Comparison of ENCODE assay signal across 15 cellular contexts in the genomic region with DNA sequence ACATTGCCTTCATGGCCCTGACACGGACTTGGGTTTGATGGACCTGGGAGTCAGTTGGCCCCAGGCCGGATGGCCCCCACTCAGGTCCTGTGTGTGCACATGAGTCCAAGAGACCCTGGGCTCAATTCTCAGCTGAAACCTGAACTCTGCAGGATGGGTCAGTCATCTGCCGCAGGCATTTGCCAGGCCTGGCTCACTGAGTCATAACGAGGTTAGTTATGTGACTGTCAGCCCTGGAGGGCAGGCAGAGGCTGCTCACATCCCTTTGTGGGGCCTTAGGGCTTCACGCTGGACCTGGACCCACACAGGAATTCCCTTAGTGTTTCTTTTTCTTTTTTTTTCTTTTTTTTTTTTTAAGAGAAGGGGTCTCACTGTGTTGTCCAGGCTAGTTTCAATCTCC. TPM values are rescaled to one million over a fixed set of nuclear protein-coding genes. Genes with fewer than 3 reads are reported as not detected.
DNase-seq lines count a peak whose midpoint lies in the region; ATAC-seq and TF ChIP-seq lines count a peak whose summit lies in the region.
"Had no signal": no experiment of that assay in that cellular context is flagged by ENCODE, and none has a peak within 500 bp of the region (broad histone marks: within the 10 kb centered on the region; RNA-seq: fewer than 3 reads in every experiment).

No MANE protein-coding gene starts in this region.

- H3K4me3 Mint-ChIP-seq in chondrocyte (ENCODE audit: unreplicated experiment) = no peak overlapping the region
- H3K4me3 Mint-ChIP-seq: activated naive CD4-positive, alpha-beta T cell treated with anti-CD3 and anti-CD28 coated beads for 36 hours; effector memory CD8-positive, alpha-beta T cell had no signal

- no peaks in the 10 kb centered on the region for H3K27me3 Mint-ChIP-seq in chondrocyte (ENCODE audit: low read depth)

- H3K27me3 ChIP-seq in lung (ENCODE audit: control insufficient read depth, insufficient read depth) = no peaks in the 10 kb centered on the region

- no peaks in the 10 kb centered on the region for H3K9me3 ChIP-seq in lung (ENCODE audit: control insufficient read depth in 2 of 2, insufficient read depth in 1 of 2, low read length in 1 of 2)

- H3K27ac Mint-ChIP-seq in chondrocyte (ENCODE audit: unreplicated experiment) = no peak overlapping the region
- H3K27ac Mint-ChIP-seq: activated naive CD4-positive, alpha-beta T cell treated with anti-CD3 and anti-CD28 coated beads for 36 hours; effector memory CD8-positive, alpha-beta T cell had no signal

- 95 to 97% methylated on average over 5 of the region's 5 CpGs for WGBS in lung, 2 donors

- peaks cover 18% of the 10 kb centered on the region for H3K4me1 Mint-ChIP-seq in chondrocyte (ENCODE audit: low read depth)

- H3K36me3 Mint-ChIP-seq in chondrocyte (ENCODE audit: low read depth) = no peaks in the 10 kb centered on the region

- no peak overlapping the region for H3K27ac ChIP-seq in lung (ENCODE audit: low read depth in 1 of 2, low read length in 1 of 2)

- no peaks in the 10 kb centered on the region for H3K36me3 ChIP-seq in lung (ENCODE audit: control insufficient read depth in 2 of 2, insufficient read depth in 2 of 2, low read length in 2 of 2)

- DNase-seq in AG08396 (ENCODE audit: low spot score) (peak; percentile 52), HPDE6-E6E7 (ENCODE audit: extremely low spot score) (peak; percentile 63), astrocyte of the hippocampus (ENCODE audit: low read depth, low spot score) (peak; percentile 32), lung (ENCODE audit: low spot score) (peak; percentile 26), NCI-H2196 (lab: John Stamatoyannopoulos, UW; ENCODE audit: unreplicated experiment) (no peak), chondrocyte (ENCODE audit: low spot score) (no peak)
- DNase-seq: effector memory CD8-positive, alpha-beta T cell; foreskin melanocyte; KG1; NCI-H1436 treated with DMSO at 0.1 percent for 48 hours; right cardiac atrium; stimulated activated CD4-positive, alpha-beta T cell treated with anti-CD3 and anti-CD28 coated beads, Interleukin-4, amount 100 ng/mL, for 4 hours had no signal

- ATAC-seq in lung (ENCODE audit: insufficient read depth, low FRiP score) (no peak), GM21723 (IDR thresholded peaks at IDR 0.05; ENCODE audit: unreplicated experiment) (no peak), GM21526 (IDR thresholded peaks at IDR 0.05; ENCODE audit: low FRiP score, unreplicated experiment) (no peak)
- ATAC-seq: effector memory CD8-positive, alpha-beta T cell had no signal

- TF ChIP-seq CTCF in lung (IDR thresholded peaks at IDR 0.05; ENCODE audit: control extremely low read depth, extremely low read depth) (no peak), chondrocyte (IDR thresholded peaks at IDR 0.05) (no peak)

- H3K4me3 ChIP-seq in lung = no peak overlapping the region

- no peaks in the 10 kb centered on the region for H3K9me3 Mint-ChIP-seq in chondrocyte (ENCODE audit: low read depth)
- H3K9me3 Mint-ChIP-seq: activated naive CD4-positive, alpha-beta T cell treated with anti-CD3 and anti-CD28 coated beads for 36 hours; effector memory CD8-positive, alpha-beta T cell had no signal

- H3K4me1 ChIP-seq in lung (ENCODE audit: control insufficient read depth in 2 of 2, insufficient read depth in 2 of 2, low read length in 2 of 2) = no peaks in the 10 kb centered on the region

RNA-seq across cellular contexts. Expression of gene PSMG1, which starts 46.5 kb away (rescaled TPM):
- total RNA-seq in lung = 10 to 100 TPM; 17.9 to 28.5 TPM
- 10 to 100 TPM; 40.5 to 62.0 TPM for polyA plus RNA-seq in lung
- 56.7 to 72.5 TPM (median 66.4 TPM) in 3 replicates for total RNA-seq in chondrocyte

Comparison
In these comparisons a context has a peak if more than half of its experiments do, and no peak if none do; other contexts are left out.
1. DNase-seq: peak in AG08396 (single experiment), HPDE6-E6E7 (single experiment), astrocyte of the hippocampus (single experiment) and lung (single experiment); none in NCI-H2196 (single experiment) and chondrocyte (single experiment).